14 cellular contexts compared by ENCODE assay signal in the genomic region with DNA sequence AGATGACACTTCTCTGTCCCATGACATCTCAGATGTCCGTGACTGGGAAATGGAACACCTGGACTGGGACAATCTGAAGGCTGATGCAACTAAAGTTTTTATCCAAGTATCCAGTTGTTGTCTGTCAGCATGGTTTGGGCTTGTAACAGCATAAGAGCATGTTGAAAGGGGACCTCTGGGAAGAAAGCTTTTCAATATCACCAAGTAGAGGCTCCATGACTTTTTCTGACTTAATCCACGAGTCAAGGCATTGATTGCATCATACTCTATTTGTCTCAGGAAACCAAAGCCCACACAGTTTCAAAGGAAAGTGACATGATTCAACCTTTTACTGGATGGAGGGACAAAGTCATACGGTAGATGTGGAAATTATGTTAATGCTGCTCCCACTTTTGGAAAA.
"Had no signal": no experiment of that assay in that cellular context is flagged by ENCODE, and none has a peak within 500 bp of the region (broad histone marks: within the 10 kb centered on the region; RNA-seq: fewer than 3 reads in every experiment).

No MANE protein-coding gene starts in this region.

- H3K4me2 ChIP-seq: neural progenitor cell had no signal

- H3K4me1 ChIP-seq: heart right ventricle, left lung, neural progenitor cell, pancreas, thyroid gland had no signal

- ATAC-seq: left lung, pancreas had no signal

- H3K4me3 ChIP-seq: dorsolateral prefrontal cortex, heart right ventricle, left lung, neural progenitor cell, pancreas, skin epidermis, thyroid gland had no signal

- H3K9me3 ChIP-seq: pancreas, thyroid gland had no signal

- H3K27me3 ChIP-seq: brain microvascular endothelial cell, dorsolateral prefrontal cortex, heart right ventricle, left lung, neural progenitor cell, pancreas, thyroid gland had no signal

- H3K36me3 ChIP-seq: brain microvascular endothelial cell, heart right ventricle, left lung, neural progenitor cell, pancreas, thyroid gland had no signal

- H2AFZ ChIP-seq: neural progenitor cell had no signal

- DNase-seq: activated CD4-positive, alpha-beta T cell treated with anti-CD3 and anti-CD28 coated beads, Interleukin-2, amount 50 U/mL, for 4 hours; activated effector memory CD4-positive, alpha-beta T cell treated with Interleukin-2 at 50 U/mL for 16 hours; activated T-cell treated with anti-CD3 and anti-CD28 coated beads, Interleukin-2, amount 50 U/mL, for 24 hours; amygdala; brain microvascular endothelial cell; dorsolateral prefrontal cortex; heart right ventricle; islet precursor cell; left lung; midbrain; pancreas; thyroid gland had no signal

- H3K9ac ChIP-seq: neural progenitor cell had no signal

- H3K27ac ChIP-seq: brain microvascular endothelial cell, dorsolateral prefrontal cortex, heart right ventricle, left lung, neural progenitor cell, pancreas, skin epidermis, thyroid gland had no signal
